Comparison of ENCODE assay signal across 8 cellular contexts in genomic region chr7:142854505-142855400, GRCh38. TPM values are rescaled to one million over a fixed set of nuclear protein-coding genes. Genes with fewer than 3 reads are reported as not detected.
A peak's percentile ranks its signal among the peaks of the same experiment; 100 is the strongest.
DNase-seq lines count a peak whose midpoint lies in the region; ATAC-seq and TF ChIP-seq lines count a peak whose summit lies in the region.

TSS of gene EPHB6 (plus strand) at chr7:142855076. CDS start at chr7:142863228, 8,152 bp downstream.

- H3K79me2 ChIP-seq in Karpas-422 (ENCODE audit: low read length) (no peaks in the 10 kb centered on the region), smooth muscle cell (ENCODE audit: low read depth) (no peaks in the 10 kb centered on the region)

- peak within 1 kb of the TSS; percentile 67 for H3K9ac ChIP-seq in Karpas-422 (ENCODE audit: low read length)
- peak within 1 kb of the TSS; percentile 3 for H3K9ac ChIP-seq in smooth muscle cell (ENCODE audit: low read depth)

- H2AFZ ChIP-seq in Karpas-422 (ENCODE audit: low read length) (peak within 1 kb of the TSS; percentile 97), smooth muscle cell (ENCODE audit: low read depth) (peak within 1 kb of the TSS; percentile 99)

- H3K4me2 ChIP-seq in Karpas-422 (ENCODE audit: low read depth, low read length, poor library complexity, severe bottlenecking) (peak within 1 kb of the TSS; percentile 96), smooth muscle cell (peak within 1 kb of the TSS; percentile 100)

- peak; percentile 64 for DNase-seq in EH (ENCODE audit: low read depth)
- peak; percentile 66 for DNase-seq in Karpas-422
- DNase-seq in UCSD-AML1 (lab: John Stamatoyannopoulos, UW; ENCODE audit: unreplicated experiment): peak; percentile 16
- DNase-seq in breast epithelium (ENCODE audit: low spot score in 2 of 2): peak; percentile 47 to 69
- peak; percentile 81 for DNase-seq in iPS-NIHi7 (ENCODE audit: extremely low spot score)
- DNase-seq in smooth muscle cell (lab: John Stamatoyannopoulos, UW; ENCODE audit: unreplicated experiment): no peak
- DNase-seq in NK-92 (lab: John Stamatoyannopoulos, UW; ENCODE audit: unreplicated experiment): no peak

- H3K27ac ChIP-seq in Karpas-422 (ENCODE audit: low read length) (no peak within 1 kb of the TSS), breast epithelium (peak within 1 kb of the TSS; percentile 66 to 82), smooth muscle cell (ENCODE audit: low read depth) (no peak within 1 kb of the TSS)

- no peak for TF ChIP-seq POLR2A in breast epithelium (IDR thresholded peaks at IDR 0.05)

- H3K9me2 ChIP-seq in Karpas-422 (replicated peaks; ENCODE audit: insufficient read depth, low read length): no peaks in the 10 kb centered on the region

- peak; percentile 55 for ATAC-seq in GM21825 (IDR thresholded peaks at IDR 0.05; ENCODE audit: unreplicated experiment)

- WGBS in smooth muscle cell (ENCODE audit: low lambda C conversion rate): 1% methylated on average over 41 of the region's 93 CpGs

- H3K9me3 ChIP-seq in Karpas-422 (ENCODE audit: low read length) (no peaks in the 10 kb centered on the region), breast epithelium (no peaks in the 10 kb centered on the region), smooth muscle cell (replicated peaks; ENCODE audit: low read depth) (no peaks in the 10 kb centered on the region)

- H3K36me3 ChIP-seq in Karpas-422 (ENCODE audit: insufficient read depth, low read length): no peaks in the 10 kb centered on the region
- no peaks in the 10 kb centered on the region for H3K36me3 ChIP-seq in breast epithelium
- H3K36me3 ChIP-seq in smooth muscle cell (ENCODE audit: low read depth): no peaks in the 10 kb centered on the region

- H3K4me3 ChIP-seq in Karpas-422 (ENCODE audit: low read length) (peak within 1 kb of the TSS; percentile 74), breast epithelium (peak within 1 kb of the TSS; percentile 58 to 93 (median 75)), smooth muscle cell (peak within 1 kb of the TSS; percentile 93)

- no peaks in the 10 kb centered on the region for H3K27me3 ChIP-seq in Karpas-422 (ENCODE audit: low read length)
- H3K27me3 ChIP-seq in breast epithelium: no peaks in the 10 kb centered on the region
- H3K27me3 ChIP-seq in smooth muscle cell (ENCODE audit: low read depth): no peaks in the 10 kb centered on the region

- intact Hi-C loops in breast epithelium (cut with DNase I; ENCODE audit: low total_unique reads): no loop called here

- no peaks in the 10 kb centered on the region for H3F3A ChIP-seq in smooth muscle cell (ENCODE audit: low read depth)

- H3K4me1 ChIP-seq in Karpas-422 (ENCODE audit: low read length) (peaks cover 13% of the 10 kb centered on the region), breast epithelium (peaks cover 0 to 3% of the 10 kb centered on the region in 2 donors), smooth muscle cell (ENCODE audit: low read depth) (peaks cover 4% of the 10 kb centered on the region)

- no peaks in the 10 kb centered on the region for H4K20me1 ChIP-seq in Karpas-422 (ENCODE audit: insufficient read depth, low read depth, low read length)
- H4K20me1 ChIP-seq in smooth muscle cell (ENCODE audit: low read depth): no peaks in the 10 kb centered on the region

- TF ChIP-seq CTCF in breast epithelium (IDR thresholded peaks at IDR 0.05): no peak
- TF ChIP-seq CTCF in smooth muscle cell (IDR thresholded peaks at IDR 0.05; ENCODE audit: borderline replicate concordance, insufficient read depth, poor library complexity, severe bottlenecking): no peak

RNA-seq across cellular contexts. Expression of gene EPHB6, which starts in this region (rescaled TPM):
- total RNA-seq in Karpas-422 (2014; rRNA removed; shearing (Covaris generic); ENCODE audit: low replicate concordance): not detected in 2 replicates
- 10 to 100 TPM in 2 of 3 donors, 1 to 10 TPM in 1; 5.2 to 29.8 (median 29.6) TPM for total RNA-seq in breast epithelium
- 4.8 and 15.9 TPM in 2 replicates for total RNA-seq in smooth muscle cell
- polyA plus RNA-seq in smooth muscle cell: 12.6 and 21.1 TPM in 2 replicates

Comparison
In these comparisons a context has a peak if more than half of its experiments do, and no peak if none do; other contexts are left out.
1. Peak in DNase-seq, H3K4me3 ChIP-seq, H3K9ac ChIP-seq and H3K4me2 ChIP-seq in Karpas-422; RNA of the gene not detected or under 1 TPM.
2. DNase-seq: peak in EH (single experiment), UCSD-AML1 (single experiment), breast epithelium (2 of 2) and iPS-NIHi7 (single experiment); none in smooth muscle cell (single experiment) and NK-92 (single experiment).
3. H3K27ac ChIP-seq: peak in breast epithelium (2 of 2); none in Karpas-422 (single experiment) and smooth muscle cell (single experiment).
4. Peak in every context shown above with its lines, with median percentiles within 50 percentile points of each other: H3K4me3 ChIP-seq.